ENCODE assay signal across 8 cellular contexts in genomic region chr18:74493689-74494088, GRCh38. TPM values are rescaled to one million over a fixed set of nuclear protein-coding genes. Genes with fewer than 3 reads are reported as not detected.
A peak's percentile ranks its signal among the peaks of the same experiment; 100 is the strongest.
DNase-seq lines count a peak whose midpoint lies in the region; ATAC-seq, FAIRE-seq and TF ChIP-seq lines count a peak whose summit lies in the region.

No MANE protein-coding gene starts in this region.

- FAIRE-seq in kidney (lab: Jason Lieb, UNC): no peak

- CTCF ChIA-PET in AG04449 (lab: Yijun Ruan, JAX): interaction anchor here (1.1 to 5.9 kb wide), 5 partner anchors 11 to 299 kb away, joined by 3 to 46 read pairs (median 6); no protein-coding TSS in a partner anchor

- no peak for DNase-seq in AG04449 (ENCODE audit: low read depth, low spot score)
- DNase-seq in GM13977 (ENCODE audit: low spot score): peak; percentile 58
- DNase-seq in KBM-7: peak; percentile 51
- DNase-seq in RPMI8226: peak; percentile 83
- peak; percentile 47 for DNase-seq in adipocyte (ENCODE audit: low read depth)
- no peak for DNase-seq in kidney
- peak; percentile 38 for DNase-seq in stimulated activated CD8-positive, alpha-beta memory T cell treated with anti-CD3 and anti-CD28 coated beads, Interleukin-4, amount 100 ng/mL, for 48 hours

- ATAC-seq in HG02642 (IDR thresholded peaks at IDR 0.05; ENCODE audit: poor library complexity, unreplicated experiment): no peak

- H3K9ac ChIP-seq in adipocyte (ENCODE audit: low read length): no peak overlapping the region
- no peak overlapping the region for H3K9ac ChIP-seq in kidney (ENCODE audit: low read length in 2 of 2)

- H3K36me3 ChIP-seq in adipocyte (ENCODE audit: control insufficient read depth, insufficient read depth, low read length, severe bottlenecking) (no peaks in the 10 kb centered on the region), kidney (ENCODE audit: control insufficient read depth in 1 of 2, insufficient read depth in 2 of 2, low read length in 2 of 2) (no peaks in the 10 kb centered on the region)

- peak; percentile 45 for TF ChIP-seq CTCF in AG04449 (IDR thresholded peaks at IDR 0.05; ENCODE audit: insufficient read depth, low read length, missing control alignments)
- peak; percentile 73 for TF ChIP-seq CTCF in GM13977 (IDR thresholded peaks at IDR 0.05; ENCODE audit: extremely low read depth, insufficient read depth, missing control alignments)
- peak; percentile 86 for TF ChIP-seq CTCF in kidney (IDR thresholded peaks at IDR 0.05; ENCODE audit: borderline replicate concordance, extremely low read depth, insufficient read depth)

- in situ Hi-C loops in GM13977 (cut with MboI; ENCODE audit: low pct_unique_long_range_greater_than_20kb, low sequenced_read_pairs, unreplicated experiment) (loop anchor here (10.0 kb wide), 1 partner anchor 139 kb away; no protein-coding TSS in a partner anchor), KBM-7 (cut with MboI; ENCODE audit: low pct_unique_long_range_greater_than_20kb, low sequenced_read_pairs) (no loop called here)

- H3K4me1 ChIP-seq in adipocyte (ENCODE audit: control insufficient read depth, insufficient read depth, low read length): peaks cover 20% of the 10 kb centered on the region
- peaks cover 13 to 17% of the 10 kb centered on the region in 2 donors for H3K4me1 ChIP-seq in kidney (ENCODE audit: control insufficient read depth in 1 of 2, insufficient read depth in 1 of 2, low read depth in 1 of 2, low read length in 2 of 2)

- H3K9me3 ChIP-seq in adipocyte (ENCODE audit: control insufficient read depth, low read length): peaks cover 5% of the 10 kb centered on the region
- H3K9me3 ChIP-seq in kidney (ENCODE audit: control insufficient read depth in 1 of 2, low read length in 2 of 2): no peaks in the 10 kb centered on the region

- POLR2A ChIA-PET in AG04449 (lab: Yijun Ruan, JAX): no interaction called here

- H3K4me3 ChIP-seq in AG04449 (ENCODE audit: low read depth, low read length) (no peak overlapping the region), adipocyte (ENCODE audit: low read length) (no peak overlapping the region), kidney (ENCODE audit: low read length in 2 of 2) (no peak overlapping the region)

- H3K27me3 ChIP-seq in adipocyte (replicated peaks; ENCODE audit: control insufficient read depth, insufficient read depth, low read length): peaks cover 10% of the 10 kb centered on the region

- intact Hi-C loops in kidney (cut with DNase I): loop anchor here (5.0 kb wide), 1 partner anchor 141 kb away; no protein-coding TSS in a partner anchor

- H3K27ac ChIP-seq in kidney (ENCODE audit: low read depth in 2 of 2, low read length in 2 of 2): no peak overlapping the region

RNA-seq across cellular contexts. Expression of gene CNDP2, which starts 2.5 kb away (rescaled TPM):
- 740 TPM for total RNA-seq in kidney
- polyA plus RNA-seq in kidney (ENCODE audit: insufficient read depth, low read depth, low replicate concordance): 499 TPM

RNA-seq across cellular contexts. Expression of gene DIPK1C, which starts 36.6 kb away (rescaled TPM):
- 0.09 TPM for total RNA-seq in kidney
- polyA plus RNA-seq in kidney (ENCODE audit: insufficient read depth, low read depth, low replicate concordance): not detected

RNA-seq across cellular contexts. Expression of gene CNDP1, which starts 40.6 kb away (rescaled TPM):
- total RNA-seq in kidney: 1.4 TPM
- 2.9 TPM for polyA plus RNA-seq in kidney (ENCODE audit: insufficient read depth, low read depth, low replicate concordance)

Comparison
In these comparisons a context has a peak if more than half of its experiments do, and no peak if none do; other contexts are left out.
1. DNase-seq: peak in GM13977 (single experiment), KBM-7 (single experiment), RPMI8226 (single experiment), adipocyte (single experiment) and stimulated activated CD8-positive, alpha-beta memory T cell treated with anti-CD3 and anti-CD28 coated beads, Interleukin-4, amount 100 ng/mL, for 48 hours (single experiment); none in AG04449 (single experiment) and kidney (single experiment).
2. Peak in every context shown above with its lines, with median percentiles within 50 percentile points of each other: CTCF ChIP-seq.